ENCODE assay signal across 8 cellular contexts in genomic region chr17:17641621-17642409, GRCh38. TPM values are rescaled to one million over a fixed set of nuclear protein-coding genes. Genes with fewer than 3 reads are reported as not detected.
DNase-seq lines count a peak whose midpoint lies in the region; ATAC-seq and TF ChIP-seq lines count a peak whose summit lies in the region.

No MANE protein-coding gene starts in this region.

- H3K9me3 Mint-ChIP-seq in activated naive CD8-positive, alpha-beta T cell treated with anti-CD3 and anti-CD28 coated beads, Interleukin-2, amount 50 U/mL, for 24 hours = no peaks in the 10 kb centered on the region

- TF ChIP-seq CTCF in GM12872 (IDR thresholded peaks at IDR 0.05; ENCODE audit: insufficient read depth, low read depth, low read length) = peak; percentile 88
- TF ChIP-seq CTCF in heart right ventricle (IDR thresholded peaks at IDR 0.05) = peak; percentile 81 to 94 (median 89)
- TF ChIP-seq CTCF in psoas muscle (IDR thresholded peaks at IDR 0.05) = peak; percentile 91
- peak; percentile 79 to 98 (median 97) for TF ChIP-seq CTCF in vagina (IDR thresholded peaks at IDR 0.05)

- H3K4me1 Mint-ChIP-seq in activated naive CD8-positive, alpha-beta T cell treated with anti-CD3 and anti-CD28 coated beads, Interleukin-2, amount 50 U/mL, for 24 hours = no peaks in the 10 kb centered on the region

- 31 to 39% methylated on average over 14 of the region's 14 CpGs for WGBS in heart right ventricle, 2 donors
- 28 to 35% (median 30%) methylated on average over 14 of the region's 14 CpGs for WGBS in psoas muscle, 3 donors

- no peaks in the 10 kb centered on the region for H3K36me3 Mint-ChIP-seq in activated naive CD8-positive, alpha-beta T cell treated with anti-CD3 and anti-CD28 coated beads, Interleukin-2, amount 50 U/mL, for 24 hours (ENCODE audit: low read depth)

- peak overlapping the region; percentile 14 for H3K4me3 Mint-ChIP-seq in activated naive CD8-positive, alpha-beta T cell treated with anti-CD3 and anti-CD28 coated beads, Interleukin-2, amount 50 U/mL, for 24 hours

- TF ChIP-seq POLR2A in vagina (IDR thresholded peaks at IDR 0.05) = no peak

- no peaks in the 10 kb centered on the region for H3K36me3 ChIP-seq in heart right ventricle
- no peaks in the 10 kb centered on the region for H3K36me3 ChIP-seq in psoas muscle (ENCODE audit: insufficient read depth in 1 of 2, low read depth in 1 of 2)
- H3K36me3 ChIP-seq in vagina = no peaks in the 10 kb centered on the region

- no peak overlapping the region for H3K27ac Mint-ChIP-seq in activated naive CD8-positive, alpha-beta T cell treated with anti-CD3 and anti-CD28 coated beads, Interleukin-2, amount 50 U/mL, for 24 hours

- intact Hi-C loops in heart right ventricle (cut with DNase I) = loop anchor here (1.0 to 10.0 kb wide), 11 partner anchors 70 to 645 kb away; partner anchors contain the start of gene RASD1 (in 6 of the 10)
- intact Hi-C loops in psoas muscle (cut with DNase I) = loop anchor here (1.0 to 10.0 kb wide), 4 partner anchors 70 to 637 kb away; no protein-coding TSS in a partner anchor
- intact Hi-C loops in vagina (cut with DNase I) = loop anchor here (2.0 to 10.0 kb wide), 2 partner anchors 137 to 287 kb away; no protein-coding TSS in a partner anchor

- no peaks in the 10 kb centered on the region for H3K27me3 Mint-ChIP-seq in activated naive CD8-positive, alpha-beta T cell treated with anti-CD3 and anti-CD28 coated beads, Interleukin-2, amount 50 U/mL, for 24 hours

- H3K4me3 ChIP-seq in heart right ventricle = no peak overlapping the region
- no peak overlapping the region for H3K4me3 ChIP-seq in psoas muscle
- no peak overlapping the region for H3K4me3 ChIP-seq in vagina

- H3K4me1 ChIP-seq in heart right ventricle (peaks cover 0 to 14% (median 0%) of the 10 kb centered on the region in 9 donors), psoas muscle (no peaks in the 10 kb centered on the region), vagina (no peaks in the 10 kb centered on the region)

- DNase-seq in NCI-H1436 (lab: John Stamatoyannopoulos, UW) (peak; percentile 84), T follicular helper cell (ENCODE audit: low read depth) (peak; percentile 70), heart right ventricle (peak; percentile 72 to 85), psoas muscle (peak; percentile 78 to 82), vagina (ENCODE audit: extremely low spot score in 2 of 2) (no peak)
- peak; percentile 87 for DNase-seq in activated naive CD8-positive, alpha-beta T cell treated with anti-CD3 and anti-CD28 coated beads, Interleukin-2, amount 50 U/mL, for 24 hours

- peak; percentile 88 for ATAC-seq in activated naive CD8-positive, alpha-beta T cell treated with anti-CD3 and anti-CD28 coated beads, Interleukin-2, amount 50 U/mL, for 24 hours
- ATAC-seq in heart right ventricle (peak; percentile 80 to 94 (median 87)), psoas muscle (peak; percentile 81 to 95 (median 90)), GM21526 (IDR thresholded peaks at IDR 0.05; ENCODE audit: low FRiP score, unreplicated experiment) (no peak)

- H3K9me3 ChIP-seq in heart right ventricle (peaks cover 0 to 9% (median 0%) of the 10 kb centered on the region in 11 donors), psoas muscle (no peaks in the 10 kb centered on the region), vagina (no peaks in the 10 kb centered on the region)

- H3K27ac ChIP-seq in heart right ventricle = peak overlapping the region in 1 of 10 donors; percentile 31
- no peak overlapping the region for H3K27ac ChIP-seq in psoas muscle
- H3K27ac ChIP-seq in vagina = no peak overlapping the region

- H3K27me3 ChIP-seq in heart right ventricle = peaks cover 0 to 6% (median 0%) of the 10 kb centered on the region in 7 donors
- no peaks in the 10 kb centered on the region for H3K27me3 ChIP-seq in psoas muscle (ENCODE audit: insufficient read depth in 3 of 3, low read length in 2 of 3)
- H3K27me3 ChIP-seq in vagina = no peaks in the 10 kb centered on the region

RNA-seq across cellular contexts. Expression of gene RAI1, which starts 39.4 kb away (rescaled TPM):
- total RNA-seq in heart right ventricle (10 to 100 TPM; 15.8 to 32.0 (median 20.9) TPM), psoas muscle (1 to 10 TPM; 6.8 to 7.9 (median 7.2) TPM), vagina (29.2 TPM)
- polyA plus RNA-seq in heart right ventricle (10 to 100 TPM; 13.8 to 17.5 TPM), psoas muscle (1 to 10 TPM; 4.0 to 9.0 (median 6.6) TPM)

RNA-seq across cellular contexts. Expression of gene PEMT, which starts 50.3 kb away (rescaled TPM):
- total RNA-seq in heart right ventricle (10 to 100 TPM; 13.5 to 26.7 (median 21.1) TPM), psoas muscle (10 to 100 TPM; 15.9 to 28.1 (median 21.7) TPM), vagina (37.3 TPM)
- polyA plus RNA-seq in heart right ventricle (10 to 100 TPM; 50.8 to 55.2 TPM), psoas muscle (10 to 100 TPM; 24.1 to 79.0 (median 35.7) TPM)

Comparison
In these comparisons a context has a peak if more than half of its experiments do, and no peak if none do; other contexts are left out.
1. DNase-seq: peak in NCI-H1436 (single experiment), T follicular helper cell (single experiment), activated naive CD8-positive, alpha-beta T cell treated with anti-CD3 and anti-CD28 coated beads, Interleukin-2, amount 50 U/mL, for 24 hours (single experiment), heart right ventricle (2 of 2) and psoas muscle (2 of 2); none in vagina (0 of 2).
2. Peak in every context shown above with its lines, with median percentiles within 50 percentile points of each other: CTCF ChIP-seq.